8 cellular contexts compared by ENCODE assay signal in genomic region chr1:156727914-156728598, GRCh38. TPM values are rescaled to one million over a fixed set of nuclear protein-coding genes. Genes with fewer than 3 reads are reported as not detected.
DNase-seq lines count a peak whose midpoint lies in the region; ATAC-seq and TF ChIP-seq lines count a peak whose summit lies in the region.

Gene METTL25B, plus strand, starts transcription at chr1:156728469. Its CDS starts 636 bp downstream, at chr1:156729105.

- peak within 1 kb of the TSS; percentile 91 to 98 (median 94) for H3K27ac ChIP-seq in gastrocnemius medialis

- H3K27me3 ChIP-seq in gastrocnemius medialis, result no peaks in the 10 kb centered on the region

- H3K9me3 ChIP-seq in gastrocnemius medialis, result no peaks in the 10 kb centered on the region

- H3K4me3 ChIP-seq in iPS-11a (ENCODE audit: low read depth, low read length) (peak within 1 kb of the TSS; percentile 100), gastrocnemius medialis (peak within 1 kb of the TSS; percentile 68 to 94 (median 84))

- TF ChIP-seq CTCF in gastrocnemius medialis (IDR thresholded peaks at IDR 0.05 in 4 of 5, conservative IDR thresholded peaks at IDR 0.05 in 1 of 5), result no peak

- in situ Hi-C loops in gastrocnemius medialis (cut with MboI; ENCODE audit: low sequenced_read_pairs in 4 of 4), result loop anchor here in 1 of 4 donors (5.0 to 25.0 kb wide), 2 partner anchors 41 to 666 kb away; partner anchors contain the start of genes LAMTOR2, RAB25 and UBQLN4

- intact Hi-C loops in gastrocnemius medialis (cut with DNase I; ENCODE audit: low total_unique reads), result loop anchor here (1.0 to 10.0 kb wide), 4 partner anchors 13 to 673 kb away; partner anchors contain the start of genes HDGF, LAMTOR2, MRPL24 and PRCC

- peak; percentile 27 to 56 for TF ChIP-seq POLR2A in gastrocnemius medialis (IDR thresholded peaks at IDR 0.05)

- H3K36me3 ChIP-seq in gastrocnemius medialis, result peaks cover 0 to 22% of the 10 kb centered on the region in 2 donors

- peaks cover 35 to 37% of the 10 kb centered on the region in 2 donors for H3K4me1 ChIP-seq in gastrocnemius medialis

- DNase-seq in NCI-H345 (lab: John Stamatoyannopoulos, UW) (peak; percentile 87), NCI-H345 treated with DMSO at 0.1 percent for 48 hours (lab: John Stamatoyannopoulos, UW; ENCODE audit: unreplicated experiment) (no peak), NCI-H1048 (lab: John Stamatoyannopoulos, UW) (peak; percentile 83), T-helper 1 cell (peak; percentile 48 to 87 (median 58)), astrocyte of the hippocampus (ENCODE audit: low read depth, low spot score) (peak; percentile 91), gastrocnemius medialis (peak; percentile 67 to 76)

- ATAC-seq in HG02588 (IDR thresholded peaks at IDR 0.05; ENCODE audit: unreplicated experiment) (peak; percentile 48), gastrocnemius medialis (peak; percentile 76 to 78)

RNA-seq across cellular contexts. Expression of gene METTL25B, which starts in this region (rescaled TPM):
- 10 to 100 TPM; 12.9 to 28.0 (median 17.6) TPM for total RNA-seq in gastrocnemius medialis
